Comparison of ENCODE assay signal across 17 cellular contexts in genomic region chr10:51083280-51083986, GRCh38. TPM values are rescaled to one million over a fixed set of nuclear protein-coding genes. Genes with fewer than 3 reads are reported as not detected.
A peak's percentile ranks its signal among the peaks of the same experiment; 100 is the strongest.
DNase-seq lines count a peak whose midpoint lies in the region; ATAC-seq and TF ChIP-seq lines count a peak whose summit lies in the region.
"Had no signal": no experiment of that assay in that cellular context is flagged by ENCODE, and none has a peak within 500 bp of the region (broad histone marks: within the 10 kb centered on the region; RNA-seq: fewer than 3 reads in every experiment).

No MANE protein-coding gene starts in this region.

- H3K4me3 ChIP-seq in endodermal cell (ENCODE audit: low read length): no peak overlapping the region
- H3K4me3 ChIP-seq in thoracic aorta: peak overlapping the region; percentile 44
- no peak overlapping the region for H3K4me3 ChIP-seq in Caco-2 (ENCODE audit: low read depth, low read length)
- H3K4me3 ChIP-seq: heart left ventricle, prostate gland had no signal

- H3K36me3 ChIP-seq in endodermal cell (ENCODE audit: control insufficient read depth, insufficient read depth, low read length) (no peaks in the 10 kb centered on the region), thoracic aorta (no peaks in the 10 kb centered on the region), Caco-2 (ENCODE audit: control insufficient read depth, insufficient read depth, low read length) (no peaks in the 10 kb centered on the region)
- H3K36me3 ChIP-seq: heart left ventricle, prostate gland had no signal

- TF ChIP-seq CTCF in endodermal cell (conservative IDR thresholded peaks at IDR 0.05): peak; percentile 67
- peak; percentile 7 for TF ChIP-seq CTCF in thoracic aorta (IDR thresholded peaks at IDR 0.05)
- peak in 1 of 2 experiments; percentile 25 for TF ChIP-seq CTCF in Caco-2 (IDR thresholded peaks at IDR 0.05; ENCODE audit: insufficient read depth in 1 of 2, low read depth in 1 of 2, low read length in 1 of 2, severe bottlenecking in 1 of 2, unreplicated experiment in 1 of 2)

- POLR2A ChIA-PET in Caco-2 (lab: Charles Lee): interaction anchor here (0.6 kb wide), 1 partner anchor 1125 kb away, joined by 5 read pairs; no protein-coding TSS in a partner anchor

- peak overlapping the region; percentile 35 for H3K4me3 Mint-ChIP-seq in endodermal cell
- no peak overlapping the region for H3K4me3 Mint-ChIP-seq in stimulated activated effector memory CD8-positive, alpha-beta T cell treated with anti-CD3 and anti-CD28 coated beads, Interleukin-12 subunit alpha, Interleukin-12 subunit beta, amount 100 ng/mL, for 72 hours
- H3K4me3 Mint-ChIP-seq in Caco-2 (ENCODE audit: unreplicated experiment): no peak overlapping the region
- H3K4me3 Mint-ChIP-seq: activated T-cell treated with anti-CD3 and anti-CD28 coated beads, Interleukin-2, amount 50 U/mL, for 72 hours; CD4-positive, alpha-beta T cell had no signal

- H3K27me3 ChIP-seq in endodermal cell (ENCODE audit: control insufficient read depth, insufficient read depth, low read length, poor library complexity, severe bottlenecking) (no peaks in the 10 kb centered on the region), thoracic aorta (replicated peaks; ENCODE audit: insufficient read depth) (no peaks in the 10 kb centered on the region), Caco-2 (replicated peaks; ENCODE audit: control insufficient read depth, insufficient read depth, low read length) (0 out of 2 replicates have a peak, but pooled peaks cover 1% of the 10 kb centered on the region)
- H3K27me3 ChIP-seq: heart left ventricle had no signal

- no TSS peak for BruUV-seq in Caco-2 (replicated peaks; lab: Mats Ljungman, UMichigan)

- WGBS in endodermal cell (ENCODE audit: insufficient coverage in 1 of 2, insufficient read length in 1 of 2), 2 experiments: 51% methylated on average over 6 of the region's 6 CpGs; no CpG with 5 or more reads in 1 of the 2 experiments

- peak; percentile 22 for ATAC-seq in thoracic aorta (ENCODE audit: insufficient number of reproducible peaks, low FRiP score, low read depth)
- ATAC-seq in stimulated activated effector memory CD8-positive, alpha-beta T cell treated with anti-CD3 and anti-CD28 coated beads, Interleukin-12 subunit alpha, Interleukin-12 subunit beta, amount 100 ng/mL, for 72 hours: no peak
- ATAC-seq: activated T-cell treated with anti-CD3 and anti-CD28 coated beads, Interleukin-2, amount 50 U/mL, for 72 hours had no signal

- H3K27ac Mint-ChIP-seq in endodermal cell: peak overlapping the region; percentile 74
- no peak overlapping the region for H3K27ac Mint-ChIP-seq in stimulated activated effector memory CD8-positive, alpha-beta T cell treated with anti-CD3 and anti-CD28 coated beads, Interleukin-12 subunit alpha, Interleukin-12 subunit beta, amount 100 ng/mL, for 72 hours
- H3K27ac Mint-ChIP-seq in Caco-2 (ENCODE audit: unreplicated experiment): no peak overlapping the region
- H3K27ac Mint-ChIP-seq: activated T-cell treated with anti-CD3 and anti-CD28 coated beads, Interleukin-2, amount 50 U/mL, for 72 hours; CD4-positive, alpha-beta T cell had no signal

- no peaks in the 10 kb centered on the region for H3K9me3 Mint-ChIP-seq in endodermal cell
- H3K9me3 Mint-ChIP-seq in stimulated activated effector memory CD8-positive, alpha-beta T cell treated with anti-CD3 and anti-CD28 coated beads, Interleukin-12 subunit alpha, Interleukin-12 subunit beta, amount 100 ng/mL, for 72 hours: no peaks in the 10 kb centered on the region
- no peaks in the 10 kb centered on the region for H3K9me3 Mint-ChIP-seq in Caco-2 (ENCODE audit: unreplicated experiment)
- H3K9me3 Mint-ChIP-seq: activated T-cell treated with anti-CD3 and anti-CD28 coated beads, Interleukin-2, amount 50 U/mL, for 72 hours; CD4-positive, alpha-beta T cell had no signal

- H3K27ac ChIP-seq in endodermal cell (ENCODE audit: low read depth, low read length): no peak overlapping the region
- peak overlapping the region; percentile 50 to 64 for H3K27ac ChIP-seq in thoracic aorta
- H3K27ac ChIP-seq: prostate gland had no signal

- DNase-seq in LHCN-M2 (ENCODE audit: low read depth): peak; percentile 23
- peak; percentile 81 for DNase-seq in endodermal cell
- peak; percentile 20 for DNase-seq in left kidney (ENCODE audit: low read depth, low spot score)
- DNase-seq in thoracic aorta (ENCODE audit: low spot score): no peak
- DNase-seq in stimulated activated effector memory CD8-positive, alpha-beta T cell treated with anti-CD3 and anti-CD28 coated beads, Interleukin-12 subunit alpha, Interleukin-12 subunit beta, amount 100 ng/mL, for 72 hours (ENCODE audit: low spot score in 2 of 2): no peak
- no peak for DNase-seq in Caco-2
- no peak for DNase-seq in SIG-M5 treated with dmso at 0.1 percent for 504 hours (lab: John Stamatoyannopoulos, UW; ENCODE audit: unreplicated experiment)
- DNase-seq: activated CD4-positive, alpha-beta T cell treated with anti-CD3 and anti-CD28 coated beads, Interleukin-2, amount 50 U/mL, for 1 hour; activated T-cell treated with anti-CD3 and anti-CD28 coated beads, Interleukin-2, amount 50 U/mL, for 72 hours; anterior cingulate cortex; CD4-positive, alpha-beta T cell; GDM1; heart left ventricle; KG1; NCI-H748 treated with DMSO at 0.1 percent for 48 hours; T1000 had no signal

- H3K36me3 Mint-ChIP-seq in endodermal cell (ENCODE audit: low read depth) (no peaks in the 10 kb centered on the region), Caco-2 (ENCODE audit: insufficient read depth, unreplicated experiment) (no peaks in the 10 kb centered on the region)
- no peaks in the 10 kb centered on the region for H3K36me3 Mint-ChIP-seq in stimulated activated effector memory CD8-positive, alpha-beta T cell treated with anti-CD3 and anti-CD28 coated beads, Interleukin-12 subunit alpha, Interleukin-12 subunit beta, amount 100 ng/mL, for 72 hours

- intact Hi-C loops in Caco-2 (cut with micrococcal nuclease; ENCODE audit: unreplicated experiment): no loop called here

- H3K4me1 Mint-ChIP-seq in endodermal cell (peaks cover 20% of the 10 kb centered on the region), Caco-2 (ENCODE audit: low read depth, unreplicated experiment) (no peaks in the 10 kb centered on the region)
- no peaks in the 10 kb centered on the region for H3K4me1 Mint-ChIP-seq in stimulated activated effector memory CD8-positive, alpha-beta T cell treated with anti-CD3 and anti-CD28 coated beads, Interleukin-12 subunit alpha, Interleukin-12 subunit beta, amount 100 ng/mL, for 72 hours

- CTCF ChIA-PET in Caco-2 (lab: Charles Lee): no interaction called here

- no peaks in the 10 kb centered on the region for H3K9me3 ChIP-seq in endodermal cell (ENCODE audit: control insufficient read depth, low read length)
- H3K9me3 ChIP-seq in thoracic aorta: no peaks in the 10 kb centered on the region
- no peaks in the 10 kb centered on the region for H3K9me3 ChIP-seq in Caco-2
- H3K9me3 ChIP-seq: heart left ventricle, prostate gland had no signal

- no peak overlapping the region for H3K9ac ChIP-seq in endodermal cell (ENCODE audit: extremely low read depth, low read length, poor library complexity, severe bottlenecking)

- H3K27me3 Mint-ChIP-seq in endodermal cell (ENCODE audit: insufficient read depth): no peaks in the 10 kb centered on the region
- peaks cover 12% of the 10 kb centered on the region for H3K27me3 Mint-ChIP-seq in Caco-2 (ENCODE audit: insufficient read depth, unreplicated experiment)

- H3K4me1 ChIP-seq in endodermal cell (ENCODE audit: control insufficient read depth, insufficient read depth, low read length) (no peaks in the 10 kb centered on the region), thoracic aorta (ENCODE audit: control insufficient read depth in 1 of 2, low read depth in 2 of 2) (peaks cover 17 to 88% of the 10 kb centered on the region in 2 donors), Caco-2 (no peaks in the 10 kb centered on the region)
- H3K4me1 ChIP-seq: prostate gland had no signal

RNA-seq across cellular contexts. Expression of gene PRKG1, which starts 9.1 kb away (rescaled TPM):
- total RNA-seq in LHCN-M2 (2014; rRNA removed) (6.2 and 6.4 TPM in 2 replicates), endodermal cell (1 to 10 TPM; 1.3 to 2.7 TPM), thoracic aorta (100 to 1,000 TPM; 145 to 381 TPM), Caco-2 (2022) (0.09 and 0.12 TPM in 2 replicates)
- 3.0 TPM for polyA plus RNA-seq in LHCN-M2 (2012)
- 8.8 TPM for polyA plus RNA-seq in endodermal cell (2013, experiment 1 of 2)
- 9.3 TPM for polyA plus RNA-seq in endodermal cell (2013, experiment 2 of 2)
- total RNA-seq: activated T-cell treated with anti-CD3 and anti-CD28 coated beads, Interleukin-2, amount 50 U/mL, for 72 hours had no signal

Comparison
In these comparisons a context has a peak if more than half of its experiments do, and no peak if none do; other contexts are left out.
1. DNase-seq: peak in LHCN-M2 (single experiment), endodermal cell (single experiment) and left kidney (single experiment); none in thoracic aorta (single experiment), stimulated activated effector memory CD8-positive, alpha-beta T cell treated with anti-CD3 and anti-CD28 coated beads, Interleukin-12 subunit alpha, Interleukin-12 subunit beta, amount 100 ng/mL, for 72 hours (0 of 2), Caco-2 (0 of 2) and SIG-M5 treated with dmso at 0.1 percent for 504 hours (single experiment).
2. RNA of gene PRKG1, which starts 9.1 kb away (total RNA-seq): 145 to 381 TPM in thoracic aorta; 6.2 to 6.4 TPM in LHCN-M2, 1.3 to 2.7 TPM in endodermal cell and 0.09 to 0.12 TPM in Caco-2; every median in the first group is over 10 times any median in the second.